ENCODE assay signal across 8 cellular contexts in genomic region chr4:121252224-121252806, GRCh38.
DNase-seq lines count a peak whose midpoint lies in the region; ATAC-seq and TF ChIP-seq lines count a peak whose summit lies in the region.

No MANE protein-coding gene starts in this region.

- POLR2A ChIA-PET in RWPE1 (lab: Yijun Ruan, JAX; ENCODE audit: low non-redundant PET), result no interaction called here

- no peak overlapping the region for H3K4me3 Mint-ChIP-seq in activated naive CD4-positive, alpha-beta T cell treated with anti-CD3 and anti-CD28 coated beads, Interleukin-2, amount 10 ng/mL, durations not matched to agents 7 days and 5 days
- H3K4me3 Mint-ChIP-seq in glutamatergic neuron (ENCODE audit: unreplicated experiment), result no peak overlapping the region

- H3K36me3 Mint-ChIP-seq in activated naive CD4-positive, alpha-beta T cell treated with anti-CD3 and anti-CD28 coated beads, Interleukin-2, amount 10 ng/mL, durations not matched to agents 7 days and 5 days, result no peaks in the 10 kb centered on the region
- H3K36me3 Mint-ChIP-seq in glutamatergic neuron (ENCODE audit: unreplicated experiment), result no peaks in the 10 kb centered on the region

- no peaks in the 10 kb centered on the region for H3K27me3 Mint-ChIP-seq in activated naive CD4-positive, alpha-beta T cell treated with anti-CD3 and anti-CD28 coated beads, Interleukin-2, amount 10 ng/mL, durations not matched to agents 7 days and 5 days
- peaks cover 2% of the 10 kb centered on the region for H3K27me3 Mint-ChIP-seq in glutamatergic neuron (ENCODE audit: unreplicated experiment)

- peaks cover 3% of the 10 kb centered on the region for H3K9me3 Mint-ChIP-seq in activated naive CD4-positive, alpha-beta T cell treated with anti-CD3 and anti-CD28 coated beads, Interleukin-2, amount 10 ng/mL, durations not matched to agents 7 days and 5 days
- H3K9me3 Mint-ChIP-seq in glutamatergic neuron (ENCODE audit: unreplicated experiment), result no peaks in the 10 kb centered on the region

- DNase-seq in AG08396 (ENCODE audit: low spot score) (peak; percentile 68), HuH-7 (ENCODE audit: low spot score) (peak; percentile 47), RWPE1 (ENCODE audit: low spot score) (peak; percentile 66), glutamatergic neuron (peak; percentile 81), pons (ENCODE audit: low spot score) (peak; percentile 88)
- DNase-seq in activated naive CD4-positive, alpha-beta T cell treated with anti-CD3 and anti-CD28 coated beads, Interleukin-2, amount 10 ng/mL, durations not matched to agents 7 days and 5 days, result peak; percentile 65

- CTCF ChIA-PET in RWPE1 (lab: Yijun Ruan, JAX), result interaction anchor here (0.5 to 2.7 kb wide), 12 partner anchors 10 to 827 kb away, joined by 3 to 12 read pairs (median 4); no protein-coding TSS in a partner anchor
- CTCF ChIA-PET in activated naive CD4-positive, alpha-beta T cell treated with anti-CD3 and anti-CD28 coated beads, Interleukin-2, amount 10 ng/mL, durations not matched to agents 7 days and 5 days (lab: Charles Lee), result interaction anchor here (1.0 to 10.5 kb wide), 6 partner anchors 21 to 61 kb away, joined by 3 to 97 read pairs (median 4); no protein-coding TSS in a partner anchor

- TF ChIP-seq CTCF in RWPE1 (conservative IDR thresholded peaks at IDR 0.05; ENCODE audit: low read depth) (peak; percentile 87), glutamatergic neuron (IDR thresholded peaks at IDR 0.05; ENCODE audit: partially characterized antibody, unreplicated experiment) (peak; percentile 89)

- no peak overlapping the region for H3K27ac ChIP-seq in RWPE1

- peaks cover 33% of the 10 kb centered on the region for H3K4me1 Mint-ChIP-seq in activated naive CD4-positive, alpha-beta T cell treated with anti-CD3 and anti-CD28 coated beads, Interleukin-2, amount 10 ng/mL, durations not matched to agents 7 days and 5 days
- peaks cover 12% of the 10 kb centered on the region for H3K4me1 Mint-ChIP-seq in glutamatergic neuron (ENCODE audit: low read depth, unreplicated experiment)

- no peak overlapping the region for H3K27ac Mint-ChIP-seq in activated naive CD4-positive, alpha-beta T cell treated with anti-CD3 and anti-CD28 coated beads, Interleukin-2, amount 10 ng/mL, durations not matched to agents 7 days and 5 days
- H3K27ac Mint-ChIP-seq in glutamatergic neuron (ENCODE audit: unreplicated experiment), result no peak overlapping the region

- ATAC-seq in GM18498 (IDR thresholded peaks at IDR 0.05; ENCODE audit: unreplicated experiment), result peak; percentile 40
- ATAC-seq in GM18873 (IDR thresholded peaks at IDR 0.05; ENCODE audit: low FRiP score, unreplicated experiment), result no peak
